In the genomic region with DNA sequence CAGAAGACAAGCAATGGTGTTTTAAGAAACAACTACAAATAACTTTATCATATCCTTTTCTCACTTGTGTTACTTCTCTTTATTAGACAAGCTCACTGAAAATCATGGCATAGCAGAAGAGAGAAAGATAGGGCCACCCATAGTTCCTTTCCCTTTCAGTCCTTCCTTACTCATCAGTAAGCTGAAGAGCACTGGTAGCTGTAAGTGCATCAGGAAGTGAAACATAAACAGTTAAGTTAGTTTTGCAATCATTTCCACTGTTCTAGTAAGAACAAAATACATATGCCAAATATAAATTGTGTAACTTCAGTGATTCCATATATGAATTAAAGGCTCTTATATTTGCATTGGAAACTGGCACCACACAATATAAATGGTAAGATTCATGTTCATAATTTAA, we compare ENCODE assay signal across 8 cellular contexts.
DNase-seq lines count a peak whose midpoint lies in the region; ATAC-seq lines count a peak whose summit lies in the region.

No MANE protein-coding gene starts in this region.

- H3K4me3 ChIP-seq in naive thymus-derived CD4-positive, alpha-beta T cell (ENCODE audit: low read length) = no peak overlapping the region

- no peaks in the 10 kb centered on the region for H3K9me3 ChIP-seq in naive thymus-derived CD4-positive, alpha-beta T cell (ENCODE audit: control insufficient read depth in 2 of 3, low read length in 3 of 3)

- no peak overlapping the region for H3K4me3 Mint-ChIP-seq in naive thymus-derived CD4-positive, alpha-beta T cell

- no peak overlapping the region for H3K27ac ChIP-seq in naive thymus-derived CD4-positive, alpha-beta T cell (ENCODE audit: low read depth, low read length)

- no peaks in the 10 kb centered on the region for H3K36me3 ChIP-seq in naive thymus-derived CD4-positive, alpha-beta T cell (ENCODE audit: control insufficient read depth in 2 of 3, insufficient read depth in 3 of 3, low read length in 3 of 3)

- CTCF ChIA-PET in naive thymus-derived CD4-positive, alpha-beta T cell (lab: Charles Lee) = no interaction called here

- peaks cover 0 to 5% (median 2%) of the 10 kb centered on the region in 5 donors for H3K27me3 Mint-ChIP-seq in naive thymus-derived CD4-positive, alpha-beta T cell

- H3K27me3 ChIP-seq in naive thymus-derived CD4-positive, alpha-beta T cell (ENCODE audit: control insufficient read depth in 2 of 2, insufficient read depth in 2 of 2, low read length in 2 of 2) = no peaks in the 10 kb centered on the region

- peak; percentile 90 for DNase-seq in SIG-M5 treated with dmso at 0.1 percent for 504 hours (lab: John Stamatoyannopoulos, UW; ENCODE audit: unreplicated experiment)
- no peak for DNase-seq in naive thymus-derived CD4-positive, alpha-beta T cell
- DNase-seq in midbrain (lab: John Stamatoyannopoulos, UW) = no peak
- DNase-seq in NCI-H1436 treated with DMSO at 0.1 percent for 48 hours (lab: John Stamatoyannopoulos, UW) = no peak
- DNase-seq in AG08395 (ENCODE audit: low spot score) = no peak
- DNase-seq in NCI-H2196 treated with DMSO at 0.1 percent for 48 hours (lab: John Stamatoyannopoulos, UW; ENCODE audit: unreplicated experiment) = no peak

- intact Hi-C loops in naive thymus-derived CD4-positive, alpha-beta T cell (cut with micrococcal nuclease) = no loop called here

- peaks cover 0 to 10% (median 4%) of the 10 kb centered on the region in 7 donors for H3K4me1 Mint-ChIP-seq in naive thymus-derived CD4-positive, alpha-beta T cell

- ATAC-seq in GM18858 (IDR thresholded peaks at IDR 0.05; ENCODE audit: unreplicated experiment) (peak; percentile 94), HG02885 (IDR thresholded peaks at IDR 0.05; ENCODE audit: poor library complexity, unreplicated experiment) (peak; percentile 96)
- ATAC-seq in naive thymus-derived CD4-positive, alpha-beta T cell = peak; percentile 70

- POLR2A ChIA-PET in naive thymus-derived CD4-positive, alpha-beta T cell (lab: Charles Lee) = no interaction called here

- peaks cover 0 to 1% (median 0%) of the 10 kb centered on the region in 11 donors for H3K9me3 Mint-ChIP-seq in naive thymus-derived CD4-positive, alpha-beta T cell

- no peaks in the 10 kb centered on the region for H3K4me1 ChIP-seq in naive thymus-derived CD4-positive, alpha-beta T cell (ENCODE audit: control insufficient read depth in 2 of 2, insufficient read depth in 2 of 2, low read length in 2 of 2)

- no peaks in the 10 kb centered on the region for H3K36me3 Mint-ChIP-seq in naive thymus-derived CD4-positive, alpha-beta T cell

- no peak overlapping the region for H3K27ac Mint-ChIP-seq in naive thymus-derived CD4-positive, alpha-beta T cell
